Comparison of ENCODE assay signal across 9 cellular contexts in the genomic region with DNA sequence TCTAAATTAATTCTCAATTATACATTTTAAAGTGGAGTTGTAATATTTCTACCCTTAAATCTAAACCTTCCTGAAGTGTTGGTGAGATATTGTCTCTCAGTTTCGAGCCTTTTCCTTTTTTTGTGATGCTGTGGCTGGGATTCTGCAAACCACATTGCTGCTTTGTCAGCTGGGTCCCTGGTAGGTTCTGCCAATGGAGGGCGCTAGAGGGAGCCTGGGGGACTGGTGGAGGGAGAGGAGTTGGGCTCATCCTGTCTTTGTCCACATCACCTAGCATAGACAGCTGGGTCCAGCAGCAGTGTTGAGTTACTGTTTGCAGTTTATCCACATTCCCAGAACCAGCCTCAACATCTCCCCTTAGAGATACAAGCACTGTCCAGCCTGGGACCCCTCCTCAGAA. TPM values are rescaled to one million over a fixed set of nuclear protein-coding genes. Genes with fewer than 3 reads are reported as not detected.
DNase-seq lines count a peak whose midpoint lies in the region; ATAC-seq, FAIRE-seq and TF ChIP-seq lines count a peak whose summit lies in the region.
"Had no signal": no experiment of that assay in that cellular context is flagged by ENCODE, and none has a peak within 500 bp of the region (broad histone marks: within the 10 kb centered on the region; RNA-seq: fewer than 3 reads in every experiment).

No MANE protein-coding gene starts in this region.

- peaks cover 5 to 15% of the 10 kb centered on the region in 2 experiments; a peak in 4 of 5 replicates for H3K27me3 ChIP-seq in K562 (ENCODE audit: control insufficient read depth in 2 of 2, insufficient read depth in 2 of 2, low read length in 2 of 2)

- peak; percentile 39 to 44 (median 42) for TF ChIP-seq CTCF in K562 (IDR thresholded peaks at IDR 0.05 in 2 of 3, conservative IDR thresholded peaks at IDR 0.05 in 1 of 3; ENCODE audit: insufficient read depth in 2 of 3, low read depth in 1 of 3, low read length in 3 of 3)
- TF ChIP-seq CTCF in neural crest cell (conservative IDR thresholded peaks at IDR 0.05): peak; percentile 29
- TF ChIP-seq CTCF in GM20000 (IDR thresholded peaks at IDR 0.05; ENCODE audit: extremely low read depth, missing control alignments): no peak

- in situ Hi-C loops in K562 (cut with MboI): no loop called here

- BruUV-seq in K562 (replicated peaks; lab: Mats Ljungman, UMichigan): no TSS peak

- 0% methylated on average over 2 of the region's 2 CpGs for WGBS in K562 (ENCODE audit: insufficient coverage, low coverage, missing lambda C conversion rate)

- H3K4me3 Mint-ChIP-seq in activated CD4-positive, alpha-beta T cell treated with anti-CD3 and anti-CD28 coated beads, Interleukin-2, amount 10 ng/mL, durations not matched to agents 24 days and 14 days: no peak overlapping the region
- H3K4me3 Mint-ChIP-seq in neural crest cell: no peak overlapping the region

- no peaks in the 10 kb centered on the region for H3K79me2 ChIP-seq in K562 (ENCODE audit: control insufficient read depth, insufficient read depth, low read length)

- no peaks in the 10 kb centered on the region for H4K20me1 ChIP-seq in K562 (replicated peaks; ENCODE audit: control insufficient read depth, insufficient read depth, low read length)

- peak in 1 of 2 experiments; percentile 44; a peak in 2 of 4 replicates for TF ChIP-seq RAD21 in K562 (CRISPR knock-in tag; conservative IDR thresholded peaks at IDR 0.05 in 1 of 2, IDR thresholded peaks at IDR 0.05 in 1 of 2)

- no peak overlapping the region for H3K27ac ChIP-seq in K562 (ENCODE audit: extremely low read depth, low read depth, low read length)

- POLR2A ChIA-PET in K562 (lab: Yijun Ruan, JAX): no interaction called here

- H3K9me3 Mint-ChIP-seq in activated CD4-positive, alpha-beta T cell treated with anti-CD3 and anti-CD28 coated beads, Interleukin-2, amount 10 ng/mL, durations not matched to agents 24 days and 14 days: no peaks in the 10 kb centered on the region
- H3K9me3 Mint-ChIP-seq in neural crest cell: no peaks in the 10 kb centered on the region

- H3K9me1 ChIP-seq in K562 (ENCODE audit: control insufficient read depth, insufficient read depth, low read length): no peaks in the 10 kb centered on the region

- intact Hi-C loops in activated CD4-positive, alpha-beta T cell treated with anti-CD3 and anti-CD28 coated beads, Interleukin-2, amount 10 ng/mL, durations not matched to agents 24 days and 14 days (cut with micrococcal nuclease): no loop called here
- intact Hi-C loops in K562 (cut with micrococcal nuclease): no loop called here

- CTCF ChIA-PET in K562 (lab: Yijun Ruan, JAX; ENCODE audit: low intra/inter-chr PET ratio): interaction anchor here (0.7 kb wide), 1 partner anchor 706 kb away, joined by 3 read pairs; no protein-coding TSS in a partner anchor

- H3K4me1 ChIP-seq in K562 (replicated peaks in 1 of 2; ENCODE audit: control insufficient read depth in 2 of 2, insufficient read depth in 2 of 2, low read length in 2 of 2): no peaks in the 10 kb centered on the region

- H3K4me1 Mint-ChIP-seq in activated CD4-positive, alpha-beta T cell treated with anti-CD3 and anti-CD28 coated beads, Interleukin-2, amount 10 ng/mL, durations not matched to agents 24 days and 14 days: peaks cover 2% of the 10 kb centered on the region
- H3K4me1 Mint-ChIP-seq in neural crest cell: peaks cover 4% of the 10 kb centered on the region

- no peaks in the 10 kb centered on the region for H3K9me3 ChIP-seq in K562 (replicated peaks; ENCODE audit: control insufficient read depth, insufficient read depth, low read depth, low read length)
- H3K9me3 ChIP-seq: Caco-2 had no signal

- ATAC-seq in K562: peak; percentile 65; the same call in 2 of the 3 replicates
- no peak for ATAC-seq in GM18505 (IDR thresholded peaks at IDR 0.05; ENCODE audit: unreplicated experiment)

- FAIRE-seq in K562 (lab: Jason Lieb, UNC): no peak

- H3K4me2 ChIP-seq in K562 (ENCODE audit: insufficient read depth, low read length): no peak overlapping the region

- no peak overlapping the region for H3K4me3 ChIP-seq in K562

- DNase-seq in activated CD4-positive, alpha-beta T cell treated with anti-CD3 and anti-CD28 coated beads, Interleukin-2, amount 10 ng/mL, durations not matched to agents 24 days and 14 days: peak; percentile 70
- DNase-seq in activated CD4-positive, alpha-beta T cell treated with anti-CD3 and anti-CD28 coated beads for 4 hours: no peak
- DNase-seq in LHCN-M2 (ENCODE audit: low read depth): peak; percentile 65
- peak; percentile 20 to 37 (median 26) for DNase-seq in K562 (ENCODE audit: extremely low read depth in 1 of 4, low spot score in 3 of 4)
- DNase-seq in neural crest cell (ENCODE audit: low read depth, low spot score): no peak
- no peak for DNase-seq in GM20000 (ENCODE audit: low spot score)
- no peak for DNase-seq in GM19240 (ENCODE audit: insufficient read length, low spot score)
- DNase-seq: Caco-2 had no signal

- no peaks in the 10 kb centered on the region for H3K36me3 ChIP-seq in K562 (ENCODE audit: control insufficient read depth, insufficient read depth, low read length)

- peaks cover 20% of the 10 kb centered on the region for H3K36me3 Mint-ChIP-seq in activated CD4-positive, alpha-beta T cell treated with anti-CD3 and anti-CD28 coated beads, Interleukin-2, amount 10 ng/mL, durations not matched to agents 24 days and 14 days (ENCODE audit: low read depth)
- H3K36me3 Mint-ChIP-seq in neural crest cell (ENCODE audit: low read depth): peaks cover 7% of the 10 kb centered on the region

- no peak for TF ChIP-seq POLR2A in K562 (conservative IDR thresholded peaks at IDR 0.05)
- TF ChIP-seq POLR2A in GM18505 (IDR thresholded peaks at IDR 0.05; ENCODE audit: borderline replicate concordance, extremely low read depth, insufficient read depth, insufficient read length): no peak

- H3K9ac ChIP-seq in K562 (ENCODE audit: insufficient read depth in 1 of 2, low read depth in 2 of 2, low read length in 2 of 2): no peak overlapping the region

- H3K27me3 Mint-ChIP-seq in activated CD4-positive, alpha-beta T cell treated with anti-CD3 and anti-CD28 coated beads, Interleukin-2, amount 10 ng/mL, durations not matched to agents 24 days and 14 days: no peaks in the 10 kb centered on the region
- no peaks in the 10 kb centered on the region for H3K27me3 Mint-ChIP-seq in neural crest cell (ENCODE audit: low read depth)

- no peak overlapping the region for H2AFZ ChIP-seq in K562 (ENCODE audit: low read depth, low read length)

- H3K27ac Mint-ChIP-seq in activated CD4-positive, alpha-beta T cell treated with anti-CD3 and anti-CD28 coated beads, Interleukin-2, amount 10 ng/mL, durations not matched to agents 24 days and 14 days: no peak overlapping the region
- H3K27ac Mint-ChIP-seq in neural crest cell (ENCODE audit: unreplicated experiment): no peak overlapping the region

- no peak for TF ChIP-seq EP300 in K562 (IDR thresholded peaks at IDR 0.05; ENCODE audit: low read length)

TF ChIP-seq in K562, 482 proteins besides CTCF, POLR2A, EP300 and RAD21:
- TF ChIP-seq CTCFL (IDR thresholded peaks at IDR 0.05; ENCODE audit: borderline replicate concordance, insufficient read depth, low read depth, low read length, poor library complexity, severe bottlenecking): peak; percentile 43
- no peak for TF ChIP-seq CCAR2 (IDR thresholded peaks at IDR 0.05; ENCODE audit: low read depth, low read length)

RNA-seq across cellular contexts. Expression of gene TRAF6, which starts 41.0 kb away (rescaled TPM):
- total RNA-seq in activated CD4-positive, alpha-beta T cell treated with anti-CD3 and anti-CD28 coated beads, Interleukin-2, amount 10 ng/mL, durations not matched to agents 24 days and 14 days: 10.9 and 11.5 TPM in 2 replicates
- total RNA-seq in LHCN-M2 (2014; rRNA removed) (7.2 and 8.6 TPM in 2 replicates), K562 (2014; rRNA removed) (5.0 and 6.4 TPM in 2 replicates), K562 (2014; rRNA removed; fragmentation: Illumina TruSeq; extraction: Trizol) (8.2 and 11.6 TPM in 2 replicates), K562 (2015; rRNA removed; fragmentation: Illumina TruSeq; extraction: Trizol) (8.0 and 8.3 TPM in 2 replicates), K562 (2021) (9.2 and 10.0 TPM in 2 replicates), neural crest cell (11.6 and 12.9 TPM in 2 replicates)
- 4.3 TPM for polyA plus RNA-seq in LHCN-M2 (2012)
- total RNA-seq in K562 (2011; cell fraction: chromatin; rRNA removed; ENCODE audit: low replicate concordance): 12.5 and 26.3 TPM in 2 replicates
- 6.8 and 9.1 TPM in 2 replicates for total RNA-seq in K562 (2011; cell fraction: nucleolus; rRNA removed)
- total RNA-seq in K562 (2011; cell fraction: nucleoplasm; rRNA removed): 14.2 and 23.3 TPM in 2 replicates
- polyA plus RNA-seq in K562 (2011; rRNA removed) (10.6 and 13.1 TPM in 2 replicates), K562 (2014; fragmentation: Illumina TruSeq; extraction: Trizol) (8.4 and 9.3 TPM in 2 replicates), K562 (2014; fragmentation: Nextera tagmentation; extraction: Ambion mirVana) (1 to 10 TPM; 2.0 to 4.2 TPM), K562 (2014; rRNA removed) (4.4 and 5.4 TPM in 2 replicates)
- 5.3 and 7.6 TPM in 2 replicates for polyA plus RNA-seq in K562 (2011; cell fraction: cytosol; rRNA removed)
- 16.0 and 17.9 TPM in 2 replicates for polyA plus RNA-seq in K562 (2011; cell fraction: nucleus; rRNA removed)
- polyA plus RNA-seq in K562 (2012): 5.4 and 6.9 TPM in 2 replicates
- polyA minus RNA-seq in K562 (2011; rRNA and poly(A)+ RNA removed): 16.6 and 17.1 TPM in 2 replicates
- 7.3 and 10.0 TPM in 2 replicates for polyA minus RNA-seq in K562 (2011; cell fraction: cytosol; rRNA and poly(A)+ RNA removed)
- polyA minus RNA-seq in K562 (2011; cell fraction: nucleus; rRNA and poly(A)+ RNA removed): 8.8 and 16.6 TPM in 2 replicates

Comparison
In these comparisons a context has a peak if more than half of its experiments do, and no peak if none do; other contexts are left out.
1. DNase-seq: peak in activated CD4-positive, alpha-beta T cell treated with anti-CD3 and anti-CD28 coated beads, Interleukin-2, amount 10 ng/mL, durations not matched to agents 24 days and 14 days (single experiment), LHCN-M2 (single experiment) and K562 (4 of 4); none in activated CD4-positive, alpha-beta T cell treated with anti-CD3 and anti-CD28 coated beads for 4 hours (0 of 2), neural crest cell (single experiment), GM20000 (single experiment) and GM19240 (single experiment).